23 cellular contexts compared by ENCODE assay signal in the genomic region with DNA sequence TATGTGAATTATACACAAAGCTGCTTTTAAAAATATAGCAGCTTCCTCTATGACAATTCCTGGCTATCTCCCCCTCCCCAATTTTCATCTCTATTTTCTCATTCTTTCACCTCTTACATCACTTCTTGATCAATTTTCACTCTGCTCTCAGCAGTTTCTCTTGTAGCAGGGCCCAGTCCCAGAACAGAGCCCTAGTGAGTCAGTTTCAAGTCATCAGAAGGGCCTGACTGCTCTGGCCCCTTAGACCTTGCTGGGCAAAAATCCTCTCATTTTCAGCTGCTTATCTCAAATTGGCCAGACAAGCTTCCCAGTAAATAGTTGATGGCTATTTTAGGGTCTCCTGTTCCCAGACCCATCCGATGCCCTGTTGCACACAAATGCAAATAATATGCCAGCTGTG.
DNase-seq lines count a peak whose midpoint lies in the region; ATAC-seq and TF ChIP-seq lines count a peak whose summit lies in the region.
"Had no signal": no experiment of that assay in that cellular context is flagged by ENCODE, and none has a peak within 500 bp of the region (broad histone marks: within the 10 kb centered on the region; RNA-seq: fewer than 3 reads in every experiment).

No MANE protein-coding gene starts in this region.

- no peak for TF ChIP-seq CTCF in brain microvascular endothelial cell (IDR thresholded peaks at IDR 0.05; ENCODE audit: low read depth, low read length, missing control alignments)

- in situ Hi-C loops in brain microvascular endothelial cell (cut with HindIII; ENCODE audit: low pct_ligation_motif_present, low sequenced_read_pairs) = no loop called here

- H3K27ac ChIP-seq in brain microvascular endothelial cell (no peak overlapping the region), skeletal muscle tissue (ENCODE audit: low read depth, low read length) (peak overlapping the region; percentile 15), aorta (ENCODE audit: low read depth in 1 of 2, low read length in 2 of 2) (no peak overlapping the region), right cardiac atrium (ENCODE audit: low read length) (no peak overlapping the region)
- H3K27ac ChIP-seq: colonic mucosa, ovary, upper lobe of left lung had no signal

- ATAC-seq in stimulated activated naive B cell treated with anti-CD40 and anti-IgM and Interleukin-4, amounts not matched to agents 10 μg/mL and 1 μg/mL and 100 μg/mL, for 72 hours (replicated peaks) = no peak
- ATAC-seq in HG02938 (IDR thresholded peaks at IDR 0.05; ENCODE audit: unreplicated experiment) (no peak), aorta (ENCODE audit: low FRiP score) (no peak), right cardiac atrium (no peak)
- ATAC-seq: activated CD8-positive, alpha-beta T cell treated with anti-CD3 and anti-CD28 coated beads, Interleukin-2, amount 10 ng/mL, durations not matched to agents 7 days and 5 days; stimulated activated naive CD8-positive, alpha-beta T cell treated with anti-CD3 and anti-CD28 coated beads, Interleukin-15, amount 100 ng/mL, for 72 hours had no signal

- H3K4me3 Mint-ChIP-seq in stimulated activated naive B cell treated with anti-CD40 and anti-IgM and Interleukin-4, amounts not matched to agents 10 μg/mL and 1 μg/mL and 100 μg/mL, for 72 hours = no peak overlapping the region
- H3K4me3 Mint-ChIP-seq: activated CD8-positive, alpha-beta T cell treated with anti-CD3 and anti-CD28 coated beads, Interleukin-2, amount 10 ng/mL, durations not matched to agents 7 days and 5 days; activated naive CD4-positive, alpha-beta T cell treated with anti-CD3 and anti-CD28 coated beads, Interleukin-2, amount 10 ng/mL, durations not matched to agents 7 days and 5 days; H9; naive B cell; stimulated activated naive CD8-positive, alpha-beta T cell treated with anti-CD3 and anti-CD28 coated beads, Interleukin-15, amount 100 ng/mL, for 72 hours had no signal

- H3K4me3 ChIP-seq in brain microvascular endothelial cell (ENCODE audit: low read depth, low read length) (no peak overlapping the region), skeletal muscle tissue (ENCODE audit: low read length in 3 of 3) (no peak overlapping the region), aorta (ENCODE audit: low read length in 2 of 2) (no peak overlapping the region), right cardiac atrium (ENCODE audit: low read length) (no peak overlapping the region)
- H3K4me3 ChIP-seq: ascending aorta, colonic mucosa, ovary, upper lobe of left lung had no signal

- WGBS in aorta, 2 donors = 0 to 10% methylated on average over 1 of the region's 1 CpG
- 70% methylated on average over 1 of the region's 1 CpG for WGBS in right cardiac atrium

- H3K36me3 Mint-ChIP-seq in stimulated activated naive B cell treated with anti-CD40 and anti-IgM and Interleukin-4, amounts not matched to agents 10 μg/mL and 1 μg/mL and 100 μg/mL, for 72 hours = no peaks in the 10 kb centered on the region
- H3K36me3 Mint-ChIP-seq: activated naive CD4-positive, alpha-beta T cell treated with anti-CD3 and anti-CD28 coated beads, Interleukin-2, amount 10 ng/mL, durations not matched to agents 7 days and 5 days; naive B cell had no signal

- H3K4me1 Mint-ChIP-seq in stimulated activated naive B cell treated with anti-CD40 and anti-IgM and Interleukin-4, amounts not matched to agents 10 μg/mL and 1 μg/mL and 100 μg/mL, for 72 hours = no peaks in the 10 kb centered on the region
- H3K4me1 Mint-ChIP-seq: activated naive CD4-positive, alpha-beta T cell treated with anti-CD3 and anti-CD28 coated beads, Interleukin-2, amount 10 ng/mL, durations not matched to agents 7 days and 5 days; naive B cell had no signal

- H3K9ac ChIP-seq in skeletal muscle tissue (ENCODE audit: low read depth in 1 of 3, low read length in 3 of 3) = peak overlapping the region in 1 of 3 donors; percentile 35

- no peaks in the 10 kb centered on the region for H3K36me3 ChIP-seq in brain microvascular endothelial cell (replicated peaks)
- peaks cover 0 to 5% (median 4%) of the 10 kb centered on the region in 3 donors for H3K36me3 ChIP-seq in skeletal muscle tissue (ENCODE audit: control insufficient read depth in 3 of 3, insufficient read depth in 3 of 3, low read length in 3 of 3)
- no peaks in the 10 kb centered on the region for H3K36me3 ChIP-seq in aorta (ENCODE audit: control insufficient read depth in 1 of 2, insufficient read depth in 2 of 2, low read length in 1 of 2)
- H3K36me3 ChIP-seq: ascending aorta, colonic mucosa, ovary had no signal

- DNase-seq in HCEC 1CT = peak; percentile 40
- DNase-seq in brain microvascular endothelial cell = peak; percentile 31
- peak; percentile 44 for DNase-seq in hepatic stellate cell (ENCODE audit: low spot score)
- DNase-seq in stimulated activated naive B cell treated with anti-CD40 and anti-IgM and Interleukin-4, amounts not matched to agents 10 μg/mL and 1 μg/mL and 100 μg/mL, for 72 hours = no peak
- no peak for DNase-seq in aorta
- DNase-seq in right cardiac atrium = no peak
- DNase-seq: activated CD4-positive, CD25-positive, alpha-beta regulatory T cell; activated CD8-positive, alpha-beta T cell treated with anti-CD3 and anti-CD28 coated beads, Interleukin-2, amount 10 ng/mL, durations not matched to agents 7 days and 5 days; activated naive CD4-positive, alpha-beta T cell treated with anti-CD3 and anti-CD28 coated beads, Interleukin-2, amount 10 ng/mL, durations not matched to agents 7 days and 5 days; activated T-cell treated with anti-CD3 and anti-CD28 coated beads, Interleukin-2, amount 50 U/mL, for 48 hours; colonic mucosa; H9; kidney; naive B cell; NCI-H1092 treated with DMSO at 0.1 percent for 48 hours; ovary; RPMI8226; stimulated activated naive CD8-positive, alpha-beta T cell treated with anti-CD3 and anti-CD28 coated beads, Interleukin-15, amount 100 ng/mL, for 72 hours; T-helper 9 cell; upper lobe of left lung had no signal

- no peaks in the 10 kb centered on the region for H3K27me3 ChIP-seq in brain microvascular endothelial cell (replicated peaks)
- no peaks in the 10 kb centered on the region for H3K27me3 ChIP-seq in skeletal muscle tissue (ENCODE audit: control insufficient read depth in 3 of 3, insufficient read depth in 3 of 3, low read length in 3 of 3)
- no peaks in the 10 kb centered on the region for H3K27me3 ChIP-seq in aorta (ENCODE audit: control insufficient read depth in 1 of 2, insufficient read depth in 2 of 2, low read length in 1 of 2)
- H3K27me3 ChIP-seq in right cardiac atrium (ENCODE audit: control insufficient read depth, insufficient read depth) = no peaks in the 10 kb centered on the region
- H3K27me3 ChIP-seq: ascending aorta, colonic mucosa, ovary, upper lobe of left lung had no signal

- no peak overlapping the region for H3K27ac Mint-ChIP-seq in stimulated activated naive B cell treated with anti-CD40 and anti-IgM and Interleukin-4, amounts not matched to agents 10 μg/mL and 1 μg/mL and 100 μg/mL, for 72 hours
- H3K27ac Mint-ChIP-seq: activated CD8-positive, alpha-beta T cell treated with anti-CD3 and anti-CD28 coated beads, Interleukin-2, amount 10 ng/mL, durations not matched to agents 7 days and 5 days; activated naive CD4-positive, alpha-beta T cell treated with anti-CD3 and anti-CD28 coated beads, Interleukin-2, amount 10 ng/mL, durations not matched to agents 7 days and 5 days; naive B cell; stimulated activated naive CD8-positive, alpha-beta T cell treated with anti-CD3 and anti-CD28 coated beads, Interleukin-15, amount 100 ng/mL, for 72 hours had no signal

- H3K9me3 Mint-ChIP-seq in stimulated activated naive B cell treated with anti-CD40 and anti-IgM and Interleukin-4, amounts not matched to agents 10 μg/mL and 1 μg/mL and 100 μg/mL, for 72 hours = no peaks in the 10 kb centered on the region
- H3K9me3 Mint-ChIP-seq: activated naive CD4-positive, alpha-beta T cell treated with anti-CD3 and anti-CD28 coated beads, Interleukin-2, amount 10 ng/mL, durations not matched to agents 7 days and 5 days; H9; naive B cell; stimulated activated naive CD8-positive, alpha-beta T cell treated with anti-CD3 and anti-CD28 coated beads, Interleukin-15, amount 100 ng/mL, for 72 hours had no signal

- peaks cover 15 to 19% (median 16%) of the 10 kb centered on the region in 3 donors for H3K4me1 ChIP-seq in skeletal muscle tissue (ENCODE audit: control insufficient read depth in 3 of 3, insufficient read depth in 3 of 3, low read length in 3 of 3)
- H3K4me1 ChIP-seq in aorta (ENCODE audit: control insufficient read depth in 1 of 2, insufficient read depth in 2 of 2, low read length in 2 of 2) = peaks cover 0 to 2% of the 10 kb centered on the region in 2 donors
- no peaks in the 10 kb centered on the region for H3K4me1 ChIP-seq in right cardiac atrium (ENCODE audit: control insufficient read depth, insufficient read depth, low read length)
- H3K4me1 ChIP-seq: colonic mucosa had no signal

- no peaks in the 10 kb centered on the region for H3K27me3 Mint-ChIP-seq in stimulated activated naive B cell treated with anti-CD40 and anti-IgM and Interleukin-4, amounts not matched to agents 10 μg/mL and 1 μg/mL and 100 μg/mL, for 72 hours
- H3K27me3 Mint-ChIP-seq: naive B cell; stimulated activated naive CD8-positive, alpha-beta T cell treated with anti-CD3 and anti-CD28 coated beads, Interleukin-15, amount 100 ng/mL, for 72 hours had no signal

- no peaks in the 10 kb centered on the region for H3K9me3 ChIP-seq in skeletal muscle tissue (ENCODE audit: control insufficient read depth in 3 of 3, low read length in 3 of 3)
- no peaks in the 10 kb centered on the region for H3K9me3 ChIP-seq in aorta (ENCODE audit: control insufficient read depth, low read length)
- no peaks in the 10 kb centered on the region for H3K9me3 ChIP-seq in right cardiac atrium (ENCODE audit: control insufficient read depth, low read length)
- H3K9me3 ChIP-seq: ascending aorta, colonic mucosa, ovary, upper lobe of left lung had no signal

- intact Hi-C loops in aorta (cut with DNase I) (no loop called here), right cardiac atrium (cut with DNase I) (no loop called here)

Comparison
In these comparisons a context has a peak if more than half of its experiments do, and no peak if none do; other contexts are left out.
1. DNase-seq: peak in HCEC 1CT (single experiment), brain microvascular endothelial cell (single experiment) and hepatic stellate cell (single experiment); none in stimulated activated naive B cell treated with anti-CD40 and anti-IgM and Interleukin-4, amounts not matched to agents 10 μg/mL and 1 μg/mL and 100 μg/mL, for 72 hours (single experiment), aorta (0 of 2) and right cardiac atrium (0 of 3).